In the genomic region with DNA sequence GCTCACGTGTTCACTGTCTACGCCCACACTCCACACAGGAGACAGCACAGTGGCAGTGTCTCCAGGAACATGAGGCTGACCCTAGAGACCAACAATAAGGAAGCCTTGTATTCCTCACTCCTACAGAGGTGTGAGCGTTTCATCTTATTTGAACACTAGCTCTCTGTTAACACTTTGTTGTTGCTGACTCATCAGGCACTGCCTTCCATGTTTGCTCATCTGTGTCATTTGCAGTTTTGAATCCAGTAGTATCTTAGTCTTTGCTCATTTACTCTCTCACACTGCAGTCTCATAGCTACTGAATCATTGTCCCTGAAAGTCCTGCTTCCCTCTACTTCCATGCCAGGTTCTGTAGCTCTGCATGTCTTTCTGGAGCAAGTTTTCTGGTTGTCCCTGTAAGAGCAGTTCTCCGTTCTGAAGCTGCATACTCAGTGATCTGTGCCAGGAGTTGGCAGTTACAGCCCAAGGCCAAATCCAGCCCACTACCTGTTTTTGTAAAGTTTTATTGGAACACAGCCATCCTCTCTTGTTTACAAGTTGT, we compare ENCODE assay signal across 9 cellular contexts.
DNase-seq lines count a peak whose midpoint lies in the region; ATAC-seq and TF ChIP-seq lines count a peak whose summit lies in the region.
"Had no signal": no experiment of that assay in that cellular context is flagged by ENCODE, and none has a peak within 500 bp of the region (broad histone marks: within the 10 kb centered on the region; RNA-seq: fewer than 3 reads in every experiment).

No MANE protein-coding gene starts in this region.

- no peaks in the 10 kb centered on the region for H3K9me3 ChIP-seq in MM.1S (replicated peaks; ENCODE audit: insufficient read depth, low read length)
- H3K9me3 ChIP-seq: SJSA1 had no signal

- H3K9me2 ChIP-seq in MM.1S (replicated peaks; ENCODE audit: insufficient read depth, low read length), result no peaks in the 10 kb centered on the region

- H4K20me1 ChIP-seq in MM.1S (ENCODE audit: insufficient read depth, low read length), result no peaks in the 10 kb centered on the region

- H3K4me2 ChIP-seq in MM.1S (ENCODE audit: low read depth, low read length), result no peak overlapping the region

- H3K36me3 ChIP-seq in ACC112 (ENCODE audit: insufficient read depth, low read length), result no peaks in the 10 kb centered on the region
- no peaks in the 10 kb centered on the region for H3K36me3 ChIP-seq in MM.1S (replicated peaks; ENCODE audit: insufficient read depth, low read length)
- H3K36me3 ChIP-seq: SJSA1 had no signal

- peaks cover 13% of the 10 kb centered on the region for H3K4me1 ChIP-seq in ACC112 (ENCODE audit: control insufficient read depth, insufficient read depth, low read length, unreplicated experiment)
- H3K4me1 ChIP-seq in MM.1S (ENCODE audit: low read length), result peaks cover 19% of the 10 kb centered on the region
- peaks cover 7% of the 10 kb centered on the region for H3K4me1 ChIP-seq in foreskin keratinocyte

- peak; percentile 59 for ATAC-seq in GM19452 (IDR thresholded peaks at IDR 0.05; ENCODE audit: unreplicated experiment)
- peak; percentile 89 for ATAC-seq in foreskin keratinocyte
- ATAC-seq in GM21526 (IDR thresholded peaks at IDR 0.05; ENCODE audit: low FRiP score, unreplicated experiment), result no peak
- no peak for ATAC-seq in GM21717 (IDR thresholded peaks at IDR 0.05; ENCODE audit: unreplicated experiment)

- H3K27ac ChIP-seq in ACC112 (ENCODE audit: low read depth, low read length), result no peak overlapping the region
- no peak overlapping the region for H3K27ac ChIP-seq in MM.1S (ENCODE audit: low read length)
- no peak overlapping the region for H3K27ac ChIP-seq in foreskin keratinocyte
- H3K27ac ChIP-seq: SJSA1 had no signal

- DNase-seq in MM.1S (no peak), foreskin keratinocyte (peak; percentile 48 to 68), pons (ENCODE audit: low spot score) (no peak)
- DNase-seq in effector CD8-positive, alpha-beta T cell (lab: John Stamatoyannopoulos, UW), result no peak

- H3F3A ChIP-seq in MM.1S (ENCODE audit: insufficient read depth, low read length), result 0 out of 2 replicates have a peak, but pooled peaks cover under 1% of the 10 kb centered on the region

- H3K9ac ChIP-seq in MM.1S (ENCODE audit: low read length), result no peak overlapping the region

- H3K79me2 ChIP-seq in ACC112 (ENCODE audit: control insufficient read depth, insufficient read depth, low read length, unreplicated experiment) (no peaks in the 10 kb centered on the region), MM.1S (ENCODE audit: low read length) (no peaks in the 10 kb centered on the region)

- no peak for TF ChIP-seq CTCF in MM.1S (IDR thresholded peaks at IDR 0.05; ENCODE audit: low read length)
- no peak for TF ChIP-seq CTCF in foreskin keratinocyte (conservative IDR thresholded peaks at IDR 0.05)

- H3K4me3 ChIP-seq in ACC112 (ENCODE audit: low read depth, low read length), result no peak overlapping the region
- H3K4me3 ChIP-seq in MM.1S (ENCODE audit: low read length), result no peak overlapping the region
- H3K4me3 ChIP-seq: SJSA1 had no signal

- H3K27me3 ChIP-seq in ACC112 (ENCODE audit: insufficient read depth, low read length), result no peaks in the 10 kb centered on the region
- no peaks in the 10 kb centered on the region for H3K27me3 ChIP-seq in MM.1S (replicated peaks; ENCODE audit: insufficient read depth, low read length)
- H3K27me3 ChIP-seq in foreskin keratinocyte, result no peaks in the 10 kb centered on the region
- H3K27me3 ChIP-seq: SJSA1 had no signal

- peak overlapping the region; percentile 34 for H2AFZ ChIP-seq in ACC112 (ENCODE audit: low read length, unreplicated experiment)
- 0 out of 2 replicates have a peak overlapping the region, but pooled peaks have one; percentile 19 for H2AFZ ChIP-seq in MM.1S (ENCODE audit: low read length)

Comparison
In these comparisons a context has a peak if more than half of its experiments do, and no peak if none do; other contexts are left out.
1. ATAC-seq: peak in GM19452 (single experiment) and foreskin keratinocyte (single experiment); none in GM21526 (single experiment) and GM21717 (single experiment).
2. DNase-seq: peak in foreskin keratinocyte (2 of 2); none in MM.1S (single experiment), effector CD8-positive, alpha-beta T cell (single experiment) and pons (single experiment).